In genomic region chr16:58196898-58197313, GRCh38 we compare ENCODE assay signal across 2 cellular contexts.
TF ChIP-seq lines count a peak whose summit lies in the region.

No MANE protein-coding gene starts in this region.

TF ChIP-seq in A549, 52 proteins besides CTCF, POLR2A, EP300 and RAD21 (continued from another document):
- TF ChIP-seq ELK1 (IDR thresholded peaks at IDR 0.05; ENCODE audit: low read depth, low read length), result no peak
- TF ChIP-seq MAFK (IDR thresholded peaks at IDR 0.05; ENCODE audit: partially characterized antibody), result no peak
- TF ChIP-seq SMC3 (IDR thresholded peaks at IDR 0.05), result no peak
- no peak for TF ChIP-seq HOXB13 (CRISPR knock-in tag; IDR thresholded peaks at IDR 0.05; ENCODE audit: low read depth)
- TF ChIP-seq NFE2L2 (conservative IDR thresholded peaks at IDR 0.05; ENCODE audit: low read length), result no peak
- no peak for TF ChIP-seq HES2 (IDR thresholded peaks at IDR 0.05)
- TF ChIP-seq PBX3 (IDR thresholded peaks at IDR 0.05), result no peak
- no peak for TF ChIP-seq CBX2 (IDR thresholded peaks at IDR 0.05; ENCODE audit: borderline replicate concordance, low read depth)
- no peak for TF ChIP-seq PHF8 (IDR thresholded peaks at IDR 0.05; ENCODE audit: borderline replicate concordance, low read depth)
- no peak for TF ChIP-seq JUN (IDR thresholded peaks at IDR 0.05)
- TF ChIP-seq SREBF2 (IDR thresholded peaks at IDR 0.05), result no peak
- TF ChIP-seq JUNB (IDR thresholded peaks at IDR 0.05), result no peak
- TF ChIP-seq HOXB5 (CRISPR knock-in tag; IDR thresholded peaks at IDR 0.05), result no peak

TF ChIP-seq in HCT116, 20 proteins besides CTCF, POLR2A, EP300 and RAD21 (continued from another document):
- TF ChIP-seq REST (IDR thresholded peaks at IDR 0.05; ENCODE audit: low read depth), result no peak
- no peak for TF ChIP-seq CBX3 (IDR thresholded peaks at IDR 0.05; ENCODE audit: low read depth)
- no peak for TF ChIP-seq ELF1 (IDR thresholded peaks at IDR 0.05; ENCODE audit: borderline replicate concordance, low read depth)
